In genomic region chr5:33091571-33092363, GRCh38 we compare ENCODE assay signal across 1 cellular context.
TF ChIP-seq lines count a peak whose summit lies in the region.

No MANE protein-coding gene starts in this region.

TF ChIP-seq in IMR-90, 13 proteins besides CTCF, POLR2A, EP300 and RAD21:
- no peak for TF ChIP-seq NFE2L2 (IDR thresholded peaks at IDR 0.05; ENCODE audit: low read depth, low read length)
- no peak for TF ChIP-seq SMC3 (IDR thresholded peaks at IDR 0.05; ENCODE audit: low read depth, low read length)
- peak; percentile 80 for TF ChIP-seq CEBPB (IDR thresholded peaks at IDR 0.05; ENCODE audit: low read depth, low read length)
- no peak for TF ChIP-seq RFX5 (IDR thresholded peaks at IDR 0.05; ENCODE audit: low read depth, low read length)
